Comparison of ENCODE assay signal across 9 cellular contexts in genomic region chr19:50922316-50922853, GRCh38. TPM values are rescaled to one million over a fixed set of nuclear protein-coding genes. Genes with fewer than 3 reads are reported as not detected.
DNase-seq lines count a peak whose midpoint lies in the region; ATAC-seq and TF ChIP-seq lines count a peak whose summit lies in the region.
"Had no signal": no experiment of that assay in that cellular context is flagged by ENCODE, and none has a peak within 500 bp of the region (broad histone marks: within the 10 kb centered on the region; RNA-seq: fewer than 3 reads in every experiment).

No MANE protein-coding gene starts in this region.

- peak; percentile 91 for DNase-seq in GM12865 (ENCODE audit: low read depth)
- DNase-seq in HL-60 (ENCODE audit: low read depth in 1 of 2, low spot score in 1 of 2) = peak; percentile 57 to 76
- DNase-seq in NCI-H748 treated with DMSO at 0.1 percent for 48 hours (lab: John Stamatoyannopoulos, UW) = peak; percentile 90
- peak; percentile 74 to 81 for DNase-seq in activated CD4-positive, alpha-beta T cell treated with anti-CD3 and anti-CD28 coated beads, Interleukin-2, amount 50 U/mL, for 48 hours
- DNase-seq in ecto neural progenitor cell (ENCODE audit: low spot score) = peak; percentile 85
- DNase-seq in lower lobe of right lung = peak; percentile 68
- peak; percentile 62 for DNase-seq in stimulated activated CD8-positive, alpha-beta memory T cell treated with anti-CD3 and anti-CD28 coated beads, Interleukin-12 subunit alpha, Interleukin-12 subunit beta, amount 100 ng/mL, for 1 hour (ENCODE audit: low read depth)

- H3K27ac ChIP-seq in HL-60 (replicated peaks) = no peak overlapping the region
- H3K27ac ChIP-seq in lower lobe of right lung = no peak overlapping the region

- no peaks in the 10 kb centered on the region for H3K9me3 ChIP-seq in lower lobe of right lung

- ATAC-seq in lower lobe of right lung (peak; percentile 95 to 96), GM21360 (IDR thresholded peaks at IDR 0.05; ENCODE audit: unreplicated experiment) (no peak)

- intact Hi-C loops in lower lobe of right lung (cut with DNase I) = no loop called here

- H3K4me3 ChIP-seq in GM12865 (ENCODE audit: low read depth, low read length) (no peak overlapping the region), HL-60 (replicated peaks; ENCODE audit: insufficient read depth, low read length) (no peak overlapping the region), lower lobe of right lung (no peak overlapping the region)

- H3K36me3 ChIP-seq in lower lobe of right lung = no peaks in the 10 kb centered on the region

- TF ChIP-seq CTCF in GM12865 (IDR thresholded peaks at IDR 0.05; ENCODE audit: insufficient read depth, low read depth, low read length, missing control alignments) (peak; percentile 85), HL-60 (IDR thresholded peaks at IDR 0.05; ENCODE audit: insufficient read depth, low read length) (peak; percentile 70), lower lobe of right lung (IDR thresholded peaks at IDR 0.05) (peak; percentile 84)

- H3K4me1 ChIP-seq in lower lobe of right lung = peaks cover 5% of the 10 kb centered on the region

- peaks cover 2% of the 10 kb centered on the region for H3K27me3 ChIP-seq in HL-60 (ENCODE audit: insufficient read depth, poor library complexity, severe bottlenecking)
- peaks cover 34% of the 10 kb centered on the region for H3K27me3 ChIP-seq in lower lobe of right lung (ENCODE audit: low read depth)

RNA-seq across cellular contexts. Expression of gene KLK4, which starts 11.2 kb away (rescaled TPM):
- total RNA-seq in lower lobe of right lung = not detected

RNA-seq across cellular contexts. Expression of gene KLK5, which starts 30.5 kb away (rescaled TPM):
- total RNA-seq in lower lobe of right lung = not detected
- total RNA-seq: mononuclear cell had no signal

RNA-seq across cellular contexts. Expression of gene KLK6, which starts 47.0 kb away (rescaled TPM):
- not detected for total RNA-seq in lower lobe of right lung
- total RNA-seq: mononuclear cell had no signal

RNA-seq across cellular contexts. Expression of gene KLK2, which starts 49.1 kb away (rescaled TPM):
- not detected for total RNA-seq in lower lobe of right lung
